In genomic region chr3:188185717-188186236, GRCh38 we compare ENCODE assay signal across 9 cellular contexts. TPM values are rescaled to one million over a fixed set of nuclear protein-coding genes. Genes with fewer than 3 reads are reported as not detected.
DNase-seq lines count a peak whose midpoint lies in the region; ATAC-seq and TF ChIP-seq lines count a peak whose summit lies in the region.
"Had no signal": no experiment of that assay in that cellular context is flagged by ENCODE, and none has a peak within 500 bp of the region (broad histone marks: within the 10 kb centered on the region; RNA-seq: fewer than 3 reads in every experiment).

No MANE protein-coding gene starts in this region.

- no peak overlapping the region for H3K4me3 Mint-ChIP-seq in activated naive CD4-positive, alpha-beta T cell treated with anti-CD3 and anti-CD28 coated beads for 36 hours
- H3K4me3 Mint-ChIP-seq in activated naive CD8-positive, alpha-beta T cell treated with anti-CD3 and anti-CD28 coated beads, Interleukin-2, amount 50 U/mL, for 24 hours: no peak overlapping the region
- H3K4me3 Mint-ChIP-seq: CD4-positive, CD25-positive, alpha-beta regulatory T cell had no signal

- no peak for TF ChIP-seq CTCF in upper lobe of left lung (IDR thresholded peaks at IDR 0.05)

- no peaks in the 10 kb centered on the region for H3K36me3 ChIP-seq in upper lobe of left lung

- H3K36me3 Mint-ChIP-seq in activated naive CD4-positive, alpha-beta T cell treated with anti-CD3 and anti-CD28 coated beads for 36 hours (ENCODE audit: low read depth): no peaks in the 10 kb centered on the region
- H3K36me3 Mint-ChIP-seq in activated naive CD8-positive, alpha-beta T cell treated with anti-CD3 and anti-CD28 coated beads, Interleukin-2, amount 50 U/mL, for 24 hours (ENCODE audit: low read depth): no peaks in the 10 kb centered on the region
- H3K36me3 Mint-ChIP-seq: CD4-positive, CD25-positive, alpha-beta regulatory T cell had no signal

- H3K27me3 ChIP-seq in upper lobe of left lung: no peaks in the 10 kb centered on the region

- TF ChIP-seq POLR2A in upper lobe of left lung (IDR thresholded peaks at IDR 0.05): no peak

- H3K27me3 Mint-ChIP-seq in activated naive CD4-positive, alpha-beta T cell treated with anti-CD3 and anti-CD28 coated beads for 36 hours (ENCODE audit: low read depth): no peaks in the 10 kb centered on the region
- no peaks in the 10 kb centered on the region for H3K27me3 Mint-ChIP-seq in activated naive CD8-positive, alpha-beta T cell treated with anti-CD3 and anti-CD28 coated beads, Interleukin-2, amount 50 U/mL, for 24 hours
- H3K27me3 Mint-ChIP-seq: CD4-positive, CD25-positive, alpha-beta regulatory T cell had no signal

- no peaks in the 10 kb centered on the region for H3K9me3 Mint-ChIP-seq in activated naive CD4-positive, alpha-beta T cell treated with anti-CD3 and anti-CD28 coated beads for 36 hours
- no peaks in the 10 kb centered on the region for H3K9me3 Mint-ChIP-seq in activated naive CD8-positive, alpha-beta T cell treated with anti-CD3 and anti-CD28 coated beads, Interleukin-2, amount 50 U/mL, for 24 hours

- peaks cover 40% of the 10 kb centered on the region for H3K4me1 Mint-ChIP-seq in activated naive CD4-positive, alpha-beta T cell treated with anti-CD3 and anti-CD28 coated beads for 36 hours (ENCODE audit: low read depth)
- peaks cover 43% of the 10 kb centered on the region for H3K4me1 Mint-ChIP-seq in activated naive CD8-positive, alpha-beta T cell treated with anti-CD3 and anti-CD28 coated beads, Interleukin-2, amount 50 U/mL, for 24 hours

- H3K4me1 ChIP-seq in upper lobe of left lung: peaks cover 22 to 33% (median 26%) of the 10 kb centered on the region in 4 donors

- 54 to 56% methylated on average over 7 of the region's 7 CpGs for WGBS in upper lobe of left lung, 2 donors

- no peak overlapping the region for H3K4me3 ChIP-seq in upper lobe of left lung

- CTCF ChIA-PET in activated naive CD4-positive, alpha-beta T cell treated with anti-CD3 and anti-CD28 coated beads for 36 hours (lab: Charles Lee): interaction anchor here (0.5 to 2.0 kb wide), 5 partner anchors 14 to 505 kb away, joined by 3 to 6 read pairs (median 4); no protein-coding TSS in a partner anchor

- H3K27ac ChIP-seq in upper lobe of left lung: peak overlapping the region; percentile 8 to 60 (median 44)

- TF ChIP-seq EP300 in upper lobe of left lung (IDR thresholded peaks at IDR 0.05): no peak

- H3K27ac Mint-ChIP-seq in activated naive CD4-positive, alpha-beta T cell treated with anti-CD3 and anti-CD28 coated beads for 36 hours: no peak overlapping the region
- peak overlapping the region; percentile 63 for H3K27ac Mint-ChIP-seq in activated naive CD8-positive, alpha-beta T cell treated with anti-CD3 and anti-CD28 coated beads, Interleukin-2, amount 50 U/mL, for 24 hours

- H3K9me3 ChIP-seq in upper lobe of left lung: no peaks in the 10 kb centered on the region

- intact Hi-C loops in activated naive CD4-positive, alpha-beta T cell treated with anti-CD3 and anti-CD28 coated beads for 36 hours (cut with micrococcal nuclease): no loop called here

- peak; percentile 49 for DNase-seq in activated naive CD4-positive, alpha-beta T cell treated with anti-CD3 and anti-CD28 coated beads for 36 hours
- DNase-seq in activated naive CD4-positive, alpha-beta T cell (lab: John Stamatoyannopoulos, UW): no peak
- DNase-seq in activated naive CD8-positive, alpha-beta T cell treated with anti-CD3 and anti-CD28 coated beads, Interleukin-2, amount 50 U/mL, for 24 hours: no peak
- DNase-seq in left kidney (ENCODE audit: low read depth, low spot score) (peak; percentile 83), upper lobe of left lung (peak in 1 of 2 donors; percentile 80), cortex of kidney (lab: John Stamatoyannopoulos, UW) (no peak)
- DNase-seq: CD4-positive, CD25-positive, alpha-beta regulatory T cell had no signal

- ATAC-seq in activated naive CD8-positive, alpha-beta T cell treated with anti-CD3 and anti-CD28 coated beads, Interleukin-2, amount 50 U/mL, for 24 hours: peak; percentile 39
- ATAC-seq in upper lobe of left lung (ENCODE audit: low FRiP score in 2 of 2): peak; percentile 48 to 62
- no peak for ATAC-seq in HG02623 (IDR thresholded peaks at IDR 0.05; ENCODE audit: unreplicated experiment)
- no peak for ATAC-seq in GM19463 (IDR thresholded peaks at IDR 0.05; ENCODE audit: unreplicated experiment)

RNA-seq across cellular contexts. Expression of gene LPP, which starts 31.8 kb away (rescaled TPM):
- total RNA-seq in activated naive CD4-positive, alpha-beta T cell treated with anti-CD3 and anti-CD28 coated beads for 36 hours: 10 to 100 TPM; 27.5 to 31.8 TPM
- total RNA-seq in upper lobe of left lung: 100 to 1,000 TPM in 4 of 6 donors, 10 to 100 TPM in 2; 86.0 to 196 (median 160) TPM

Comparison
In these comparisons a context has a peak if more than half of its experiments do, and no peak if none do; other contexts are left out.
1. DNase-seq: peak in activated naive CD4-positive, alpha-beta T cell treated with anti-CD3 and anti-CD28 coated beads for 36 hours (single experiment) and left kidney (single experiment); none in activated naive CD4-positive, alpha-beta T cell (0 of 4), activated naive CD8-positive, alpha-beta T cell treated with anti-CD3 and anti-CD28 coated beads, Interleukin-2, amount 50 U/mL, for 24 hours (single experiment) and cortex of kidney (single experiment).
2. ATAC-seq: peak in activated naive CD8-positive, alpha-beta T cell treated with anti-CD3 and anti-CD28 coated beads, Interleukin-2, amount 50 U/mL, for 24 hours (single experiment) and upper lobe of left lung (2 of 2); none in HG02623 (single experiment) and GM19463 (single experiment).